23 cellular contexts compared by ENCODE assay signal in genomic region chr21:27403011-27403410, GRCh38.
"Had no signal": no experiment of that assay in that cellular context is flagged by ENCODE, and none has a peak within 500 bp of the region (broad histone marks: within the 10 kb centered on the region; RNA-seq: fewer than 3 reads in every experiment).

No MANE protein-coding gene starts in this region.

- H3K27ac ChIP-seq: left ventricle myocardium inferior, neural progenitor cell, neutrophil, right atrium auricular region, right lobe of liver, thyroid gland, transverse colon, upper lobe of right lung had no signal

- H3K9ac ChIP-seq: neural progenitor cell had no signal

- H2AFZ ChIP-seq: neural progenitor cell had no signal

- DNase-seq: hippocampal formation; left ventricle myocardium inferior; mesendoderm; naive B cell; natural killer cell; nephron progenitor cell; occipital lobe; right lobe of liver; stimulated activated CD4-positive, alpha-beta T cell treated with anti-CD3 and anti-CD28 coated beads, Interleukin-1b, Interleukin-23, amount 100 ng/mL, for 48 hours; stimulated activated CD4-positive, alpha-beta T cell treated with anti-CD3 and anti-CD28 coated beads, Interleukin-2, amount 100 ng/mL, for 48 hours; stimulated activated CD4-positive, alpha-beta T cell treated with anti-CD3 and anti-CD28 coated beads, Interleukin-4, amount 100 ng/mL, for 4 hours; stimulated activated CD8-positive, alpha-beta memory T cell treated with anti-CD3 and anti-CD28 coated beads, Interleukin-4, amount 100 ng/mL, for 48 hours; stimulated activated naive CD4-positive, alpha-beta T cell treated with Interleukin-2 at 50 U/mL for 16 hours; stimulated activated naive CD8-positive, alpha-beta T cell treated with anti-CD3 and anti-CD28 coated beads, Interleukin-15, amount 100 ng/mL, for 72 hours; testis; thyroid gland; transverse colon; upper lobe of right lung had no signal

- H3K4me1 ChIP-seq: right lobe of liver, upper lobe of right lung had no signal

- H3K9me3 ChIP-seq: left ventricle myocardium inferior, neutrophil, right atrium auricular region, right lobe of liver, testis, thyroid gland, transverse colon, upper lobe of right lung had no signal

- H3K36me3 ChIP-seq: left ventricle myocardium inferior, neural progenitor cell, neutrophil, right atrium auricular region, right lobe of liver, thyroid gland, transverse colon, upper lobe of right lung had no signal

- H3K4me2 ChIP-seq: neural progenitor cell, smooth muscle cell had no signal

- H3K4me3 ChIP-seq: left ventricle myocardium inferior, lung, neural progenitor cell, right atrium auricular region, right lobe of liver, smooth muscle cell, testis, thyroid gland, transverse colon, upper lobe of right lung had no signal

- H3K27me3 ChIP-seq: neural progenitor cell, neutrophil, right atrium auricular region, right lobe of liver, testis, thyroid gland, transverse colon, upper lobe of right lung had no signal
